12 cellular contexts compared by ENCODE assay signal in the genomic region with DNA sequence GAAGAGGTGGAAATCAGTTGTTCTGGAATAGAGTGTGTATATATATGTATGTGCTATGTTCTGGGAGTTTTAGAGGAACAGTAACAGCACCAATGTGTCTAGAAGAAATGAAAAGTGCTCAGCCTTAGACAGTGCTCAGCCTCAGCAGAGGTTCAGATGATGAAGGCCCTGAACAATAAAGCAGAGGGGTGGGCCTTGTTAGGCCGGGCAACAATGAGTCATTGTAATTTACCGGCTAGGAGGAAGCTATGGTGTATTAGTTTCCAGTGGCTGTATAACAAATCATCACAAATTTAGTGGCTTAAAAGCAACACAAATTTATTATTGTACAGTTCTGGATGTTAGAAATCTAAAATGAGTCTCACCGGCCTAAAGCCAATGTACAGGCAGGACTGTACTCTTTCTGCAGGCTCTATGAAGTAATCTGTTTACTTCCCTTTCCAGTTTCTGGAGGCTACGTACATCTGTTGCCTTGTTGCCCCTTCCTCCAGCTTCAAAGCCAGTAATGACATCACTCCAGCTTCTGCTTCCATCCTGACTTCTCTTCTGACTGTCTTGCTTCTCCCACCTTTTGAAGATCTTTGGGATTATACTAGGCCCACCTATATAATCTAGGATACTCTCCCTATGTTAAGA.
DNase-seq lines count a peak whose midpoint lies in the region; ATAC-seq, FAIRE-seq and TF ChIP-seq lines count a peak whose summit lies in the region.
"Had no signal": no experiment of that assay in that cellular context is flagged by ENCODE, and none has a peak within 500 bp of the region (broad histone marks: within the 10 kb centered on the region; RNA-seq: fewer than 3 reads in every experiment).

No MANE protein-coding gene starts in this region.

- CTCF ChIA-PET in K562 (lab: Yijun Ruan, JAX; ENCODE audit: low intra/inter-chr PET ratio) = no interaction called here

- TF ChIP-seq POLR2A in K562 (conservative IDR thresholded peaks at IDR 0.05) (no peak), gastrocnemius medialis (IDR thresholded peaks at IDR 0.05) (no peak)

- no peak for TF ChIP-seq RAD21 in K562 (CRISPR knock-in tag; conservative IDR thresholded peaks at IDR 0.05 in 1 of 2, IDR thresholded peaks at IDR 0.05 in 1 of 2)

- POLR2A ChIA-PET in K562 (lab: Yijun Ruan, JAX) = interaction anchor here (0.6 kb wide), 1 partner anchor 132 kb away, joined by 3 read pairs; a partner anchor contains a TSS

- DNase-seq in Right ventricle myocardium superior (no peak), cardiac septum (ENCODE audit: low spot score) (no peak), K562 (ENCODE audit: extremely low read depth in 1 of 4, low spot score in 3 of 4) (no peak), kidney tubule cell (ENCODE audit: low spot score) (peak; percentile 39), gastrocnemius medialis (no peak), mesenteric fat pad (ENCODE audit: low spot score) (no peak), LoVo (ENCODE audit: low spot score) (no peak), DMS153 (lab: John Stamatoyannopoulos, UW) (no peak)
- DNase-seq: activated CD8-positive, alpha-beta memory T cell treated with anti-CD3 and anti-CD28 coated beads for 24 hours; erythroblast; retina; SW 1271 had no signal

- H3K36me3 ChIP-seq in K562 (ENCODE audit: control insufficient read depth, insufficient read depth, low read length) (no peaks in the 10 kb centered on the region), gastrocnemius medialis (no peaks in the 10 kb centered on the region)

- intact Hi-C loops in Right ventricle myocardium superior (cut with DNase I) (no loop called here), cardiac septum (cut with DNase I) (no loop called here), K562 (cut with micrococcal nuclease) (no loop called here), gastrocnemius medialis (cut with DNase I; ENCODE audit: low total_unique reads) (no loop called here)

- 4% methylated on average over 4 of the region's 4 CpGs for WGBS in K562 (ENCODE audit: insufficient coverage, low coverage, missing lambda C conversion rate)

- H3K4me1 ChIP-seq in K562 (replicated peaks in 1 of 2; ENCODE audit: control insufficient read depth in 2 of 2, insufficient read depth in 2 of 2, low read length in 2 of 2) (no peaks in the 10 kb centered on the region), gastrocnemius medialis (no peaks in the 10 kb centered on the region)

- in situ Hi-C loops in K562 (cut with MboI) = no loop called here
- in situ Hi-C loops in gastrocnemius medialis (cut with MboI; ENCODE audit: low sequenced_read_pairs in 4 of 4) = no loop called here

- no TSS peak for BruUV-seq in K562 (replicated peaks; lab: Mats Ljungman, UMichigan)

- H3K4me2 ChIP-seq in K562 (ENCODE audit: insufficient read depth, low read length) = no peak overlapping the region

- peak; percentile 74 for ATAC-seq in Right ventricle myocardium superior (ENCODE audit: poor library complexity)
- ATAC-seq in K562 = no peak
- ATAC-seq in gastrocnemius medialis = no peak

- H4K20me1 ChIP-seq in K562 (replicated peaks; ENCODE audit: control insufficient read depth, insufficient read depth, low read length) = no peaks in the 10 kb centered on the region

- no peaks in the 10 kb centered on the region for H3K79me2 ChIP-seq in K562 (ENCODE audit: control insufficient read depth, insufficient read depth, low read length)

- no peaks in the 10 kb centered on the region for H3K9me3 ChIP-seq in K562 (replicated peaks; ENCODE audit: control insufficient read depth, insufficient read depth, low read depth, low read length)
- no peaks in the 10 kb centered on the region for H3K9me3 ChIP-seq in gastrocnemius medialis

- H3K27me3 ChIP-seq in K562 (ENCODE audit: control insufficient read depth in 2 of 2, insufficient read depth in 2 of 2, low read length in 2 of 2) (no peaks in the 10 kb centered on the region), gastrocnemius medialis (no peaks in the 10 kb centered on the region)

- TF ChIP-seq EP300 in K562 (IDR thresholded peaks at IDR 0.05; ENCODE audit: low read length) = no peak

- H3K9me1 ChIP-seq in K562 (ENCODE audit: control insufficient read depth, insufficient read depth, low read length) = no peaks in the 10 kb centered on the region

- no peak for TF ChIP-seq CTCF in K562 (IDR thresholded peaks at IDR 0.05 in 2 of 3, conservative IDR thresholded peaks at IDR 0.05 in 1 of 3; ENCODE audit: insufficient read depth in 2 of 3, low read depth in 1 of 3, low read length in 3 of 3)
- TF ChIP-seq CTCF in gastrocnemius medialis (IDR thresholded peaks at IDR 0.05 in 4 of 5, conservative IDR thresholded peaks at IDR 0.05 in 1 of 5) = no peak

- H3K4me3 ChIP-seq in K562 (no peak overlapping the region), gastrocnemius medialis (no peak overlapping the region)

- no peak overlapping the region for H3K9ac ChIP-seq in K562 (ENCODE audit: insufficient read depth in 1 of 2, low read depth in 2 of 2, low read length in 2 of 2)

- H2AFZ ChIP-seq in K562 (ENCODE audit: low read depth, low read length) = no peak overlapping the region

- H3K27ac ChIP-seq in K562 (ENCODE audit: extremely low read depth, low read depth, low read length) = no peak overlapping the region
- H3K27ac ChIP-seq in gastrocnemius medialis = no peak overlapping the region

- FAIRE-seq in K562 (lab: Jason Lieb, UNC) = no peak

TF ChIP-seq in K562, 482 proteins besides CTCF, POLR2A, EP300 and RAD21:
- TF ChIP-seq FOSL1 (tag; conservative IDR thresholded peaks at IDR 0.05) (0 out of 2 replicates have a peak, but pooled peaks have one; percentile 17), SNRNP70 (optimal IDR thresholded peaks at IDR 0.05; ENCODE audit: low read depth, low read length) (no peak), PTRF (tag; IDR thresholded peaks at IDR 0.05) (no peak), TRIM28 (IDR thresholded peaks at IDR 0.05) (no peak), CCNT2 (IDR thresholded peaks at IDR 0.05; ENCODE audit: borderline replicate concordance, extremely low read depth, insufficient read length, low read depth, low read length) (no peak), KDM5B (IDR thresholded peaks at IDR 0.05; ENCODE audit: insufficient replicate concordance, low read depth, low read length) (no peak), DMBX1 (CRISPR knock-in tag; IDR thresholded peaks at IDR 0.05; ENCODE audit: borderline replicate concordance) (no peak)
